Comparison of ENCODE assay signal across 16 cellular contexts in the genomic region with DNA sequence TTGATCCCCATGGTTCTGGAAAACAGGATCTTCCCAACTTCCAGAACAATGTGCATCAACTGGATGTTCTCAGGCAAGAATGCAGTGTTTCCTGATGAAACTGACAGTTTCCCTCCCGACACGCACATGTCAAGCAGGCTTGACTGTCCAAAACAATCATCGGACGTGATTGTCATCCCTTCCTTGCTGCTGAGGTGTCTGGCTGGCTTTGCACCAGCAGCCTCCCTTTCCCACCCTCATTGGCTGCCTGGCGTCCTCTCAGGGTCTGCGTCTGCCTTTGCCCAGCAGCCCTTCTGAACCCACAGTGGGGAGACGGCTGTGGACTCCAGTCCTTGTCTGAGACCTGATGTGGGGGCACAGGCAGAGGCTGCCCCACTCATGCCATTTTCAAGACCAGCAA.
"Had no signal": no experiment of that assay in that cellular context is flagged by ENCODE, and none has a peak within 500 bp of the region (broad histone marks: within the 10 kb centered on the region; RNA-seq: fewer than 3 reads in every experiment).

No MANE protein-coding gene starts in this region.

- H3K4me3 Mint-ChIP-seq: activated naive CD8-positive, alpha-beta T cell treated with anti-CD3 and anti-CD28 coated beads, Interleukin-2, amount 50 U/mL, for 24 hours; mesothelial cell of epicardium; nephron progenitor cell; stimulated activated memory B cell treated with anti-CD40 and anti-IgM and Interleukin-4, amounts not matched to agents 10 μg/mL and 1 μg/mL and 100 μg/mL, for 72 hours had no signal

- H3K4me2 ChIP-seq: hepatocyte had no signal

- H3K9me3 Mint-ChIP-seq: activated naive CD8-positive, alpha-beta T cell treated with anti-CD3 and anti-CD28 coated beads, Interleukin-2, amount 50 U/mL, for 24 hours; mesothelial cell of epicardium; nephron progenitor cell; stimulated activated memory B cell treated with anti-CD40 and anti-IgM and Interleukin-4, amounts not matched to agents 10 μg/mL and 1 μg/mL and 100 μg/mL, for 72 hours had no signal

- H3K27me3 ChIP-seq: hepatocyte, left lung, transverse colon had no signal

- FAIRE-seq: astrocyte, frontal cortex, keratinocyte had no signal

- H3K36me3 ChIP-seq: left lung, transverse colon had no signal

- H3K36me3 Mint-ChIP-seq: mesothelial cell of epicardium had no signal

- ATAC-seq: activated naive CD8-positive, alpha-beta T cell treated with anti-CD3 and anti-CD28 coated beads, Interleukin-2, amount 50 U/mL, for 24 hours; stimulated activated memory B cell treated with anti-CD40 and anti-IgM and Interleukin-4, amounts not matched to agents 10 μg/mL and 1 μg/mL and 100 μg/mL, for 72 hours had no signal

- H3K27ac Mint-ChIP-seq: activated naive CD8-positive, alpha-beta T cell treated with anti-CD3 and anti-CD28 coated beads, Interleukin-2, amount 50 U/mL, for 24 hours; mesothelial cell of epicardium; nephron progenitor cell; stimulated activated memory B cell treated with anti-CD40 and anti-IgM and Interleukin-4, amounts not matched to agents 10 μg/mL and 1 μg/mL and 100 μg/mL, for 72 hours had no signal

- H3K27me3 Mint-ChIP-seq: activated naive CD8-positive, alpha-beta T cell treated with anti-CD3 and anti-CD28 coated beads, Interleukin-2, amount 50 U/mL, for 24 hours; stimulated activated memory B cell treated with anti-CD40 and anti-IgM and Interleukin-4, amounts not matched to agents 10 μg/mL and 1 μg/mL and 100 μg/mL, for 72 hours had no signal

- DNase-seq: activated CD4-positive, alpha-beta T cell treated with anti-CD3 and anti-CD28 coated beads for 1 hour; activated CD4-positive, alpha-beta T cell treated with anti-CD3 and anti-CD28 coated beads, Interleukin-2, amount 50 U/mL, for 4 hours; activated naive CD4-positive, alpha-beta T cell treated with Interleukin-2 at 50 U/mL for 16 hours; activated naive CD8-positive, alpha-beta T cell treated with anti-CD3 and anti-CD28 coated beads, Interleukin-2, amount 50 U/mL, for 24 hours; activated T-cell treated with anti-CD3 and anti-CD28 coated beads for 4 hours; left lung; nephron progenitor cell; occipital lobe; transverse colon had no signal

- H2AFZ ChIP-seq: hepatocyte had no signal

- H3K4me1 ChIP-seq: transverse colon had no signal

- H3K27ac ChIP-seq: hepatocyte, transverse colon, VCaP had no signal

- H3K9me3 ChIP-seq: left lung, transverse colon had no signal

- H3K79me2 ChIP-seq: hepatocyte had no signal

- H3K4me3 ChIP-seq: hepatocyte, left lung, transverse colon had no signal
